9 cellular contexts compared by ENCODE assay signal in genomic region chr15:58410353-58410752, GRCh38. TPM values are rescaled to one million over a fixed set of nuclear protein-coding genes. Genes with fewer than 3 reads are reported as not detected.
A peak's percentile ranks its signal among the peaks of the same experiment; 100 is the strongest.
DNase-seq lines count a peak whose midpoint lies in the region; ATAC-seq and TF ChIP-seq lines count a peak whose summit lies in the region.
"Had no signal": no experiment of that assay in that cellular context is flagged by ENCODE, and none has a peak within 500 bp of the region (broad histone marks: within the 10 kb centered on the region; RNA-seq: fewer than 3 reads in every experiment).

No MANE protein-coding gene starts in this region.

- peak overlapping the region; percentile 81 for H2BK120ac ChIP-seq in IMR-90 (ENCODE audit: low read depth, low read length)

- no peaks in the 10 kb centered on the region for H3K36me3 ChIP-seq in IMR-90 (ENCODE audit: control insufficient read depth, insufficient read depth, low read length)

- no peak for TF ChIP-seq RAD21 in IMR-90 (IDR thresholded peaks at IDR 0.05; ENCODE audit: low read length)

- no peaks in the 10 kb centered on the region for H3K79me1 ChIP-seq in IMR-90 (ENCODE audit: low read depth in 1 of 2, low read length in 2 of 2)

- H3K23ac ChIP-seq in IMR-90 (ENCODE audit: low read depth, low read length): peak overlapping the region; percentile 78; the same call in 1 of the 2 replicates

- peak overlapping the region; percentile 85 for H3K14ac ChIP-seq in IMR-90 (replicated peaks; ENCODE audit: low read depth, low read length)

- H4K20me1 ChIP-seq in IMR-90 (ENCODE audit: insufficient read depth, low read length): no peaks in the 10 kb centered on the region

- no peak; the same call in 1 of the 2 replicates for ATAC-seq in IMR-90 (ENCODE audit: low read depth)
- no peak for ATAC-seq in left colon
- no peak for ATAC-seq in GM21825 (IDR thresholded peaks at IDR 0.05; ENCODE audit: unreplicated experiment)
- ATAC-seq in HG03354 (IDR thresholded peaks at IDR 0.05; ENCODE audit: poor library complexity, severe bottlenecking, unreplicated experiment): no peak

- intact Hi-C loops in IMR-90 (cut with micrococcal nuclease): no loop called here
- intact Hi-C loops in left colon (cut with DNase I, micrococcal nuclease): no loop called here

- peak overlapping the region; percentile 62 for H3K9ac ChIP-seq in IMR-90 (ENCODE audit: low read depth, low read length)
- H3K9ac ChIP-seq: KMS-11 had no signal

- peak overlapping the region; percentile 26 for H4K91ac ChIP-seq in IMR-90 (ENCODE audit: insufficient read depth, low read depth, low read length)

- H3K9me3 ChIP-seq in IMR-90 (ENCODE audit: control insufficient read depth, insufficient read depth, low read length): no peaks in the 10 kb centered on the region

- no peak overlapping the region for H3K56ac ChIP-seq in IMR-90 (ENCODE audit: extremely low read depth, insufficient read depth, low read length)

- CTCF ChIA-PET in IMR-90 (lab: Yijun Ruan, JAX): no interaction called here
- CTCF ChIA-PET in activated CD4-positive, alpha-beta memory T cell treated with anti-CD3 and anti-CD28 coated beads, Interleukin-2, amount 10 ng/mL, durations not matched to agents 7 days and 5 days (lab: Charles Lee): interaction anchor here (0.6 to 1.1 kb wide), 6 partner anchors 42 to 1182 kb away, joined by 3 read pairs; partner anchors contain the start of gene MINDY2

- H3K4me2 ChIP-seq in IMR-90 (ENCODE audit: low read depth, low read length): peak overlapping the region; percentile 92
- H3K4me2 ChIP-seq: KMS-11 had no signal

- peaks cover 1% of the 10 kb centered on the region for H3K27me3 Mint-ChIP-seq in activated CD4-positive, alpha-beta memory T cell treated with anti-CD3 and anti-CD28 coated beads, Interleukin-2, amount 10 ng/mL, durations not matched to agents 7 days and 5 days

- H3K27ac Mint-ChIP-seq in activated CD4-positive, alpha-beta memory T cell treated with anti-CD3 and anti-CD28 coated beads, Interleukin-2, amount 10 ng/mL, durations not matched to agents 7 days and 5 days: peak overlapping the region; percentile 67

- POLR2A ChIA-PET in IMR-90 (lab: Charles Lee; ENCODE audit: unreplicated experiment): interaction anchor here (0.6 kb wide), 1 partner anchor 97 kb away, joined by 3 read pairs; no protein-coding TSS in a partner anchor
- POLR2A ChIA-PET in activated CD4-positive, alpha-beta memory T cell treated with anti-CD3 and anti-CD28 coated beads, Interleukin-2, amount 10 ng/mL, durations not matched to agents 7 days and 5 days (lab: Charles Lee): interaction anchor here (1.0 to 1.2 kb wide), 2 partner anchors 17 to 25 kb away, joined by 3 read pairs; no protein-coding TSS in a partner anchor

- peak overlapping the region; percentile 33; the same call in 1 of the 2 replicates for H3K4me3 ChIP-seq in IMR-90 (ENCODE audit: insufficient read depth, low read depth, low read length)

- peaks cover 3% of the 10 kb centered on the region for H3K36me3 Mint-ChIP-seq in activated CD4-positive, alpha-beta memory T cell treated with anti-CD3 and anti-CD28 coated beads, Interleukin-2, amount 10 ng/mL, durations not matched to agents 7 days and 5 days (ENCODE audit: low read depth)

- peak overlapping the region; percentile 76 for H3K4ac ChIP-seq in IMR-90 (ENCODE audit: low read depth, low read length)

- H3K27ac ChIP-seq in IMR-90 (ENCODE audit: insufficient read depth, low read length): peak overlapping the region; percentile 15; the same call in 1 of the 2 replicates
- H3K27ac ChIP-seq: KMS-11 had no signal

- H4K8ac ChIP-seq in IMR-90 (ENCODE audit: low read depth in 2 of 2, low read length in 2 of 2): peak overlapping the region; percentile 32 to 75; a peak in 3 of 4 replicates

- in situ Hi-C loops in IMR-90 (cut with MboI; ENCODE audit: low sequenced_read_pairs): no loop called here

- no peak overlapping the region for H2AK5ac ChIP-seq in IMR-90 (ENCODE audit: low read depth, low read length)

- H3K4me1 Mint-ChIP-seq in activated CD4-positive, alpha-beta memory T cell treated with anti-CD3 and anti-CD28 coated beads, Interleukin-2, amount 10 ng/mL, durations not matched to agents 7 days and 5 days: peaks cover 9% of the 10 kb centered on the region

- H3K9me1 ChIP-seq in IMR-90 (ENCODE audit: insufficient read depth, low read length): 0 out of 2 replicates have a peak, but pooled peaks cover 4% of the 10 kb centered on the region

- peak overlapping the region; percentile 43 for H2BK20ac ChIP-seq in IMR-90 (ENCODE audit: low read depth, low read length)

- peak overlapping the region; percentile 77 for H2AFZ ChIP-seq in IMR-90 (replicated peaks; ENCODE audit: low read length, poor library complexity)

- WGBS in IMR-90 (ENCODE audit: extremely low coverage in 2 of 2, insufficient read length in 1 of 2), 2 experiments: no CpG with 5 or more reads among the region's 4 CpGs

- H3K4me3 Mint-ChIP-seq in activated CD4-positive, alpha-beta memory T cell treated with anti-CD3 and anti-CD28 coated beads, Interleukin-2, amount 10 ng/mL, durations not matched to agents 7 days and 5 days: peak overlapping the region; percentile 72

- BruUV-seq in IMR-90 (replicated peaks; lab: Mats Ljungman, UMichigan): no TSS peak

- H2AK9ac ChIP-seq in IMR-90 (replicated peaks; ENCODE audit: low read depth, low read length, poor library complexity): no peak overlapping the region

- no peak for TF ChIP-seq POLR2A in IMR-90 (IDR thresholded peaks at IDR 0.05; ENCODE audit: low read depth, low read length)

- peak overlapping the region; percentile 95 for H4K5ac ChIP-seq in IMR-90 (ENCODE audit: low read depth, low read length)

- H3K18ac ChIP-seq in IMR-90 (ENCODE audit: low read depth, low read length): peak overlapping the region; percentile 90; the same call in 1 of the 2 replicates

- no peaks in the 10 kb centered on the region for H3K27me3 ChIP-seq in IMR-90 (ENCODE audit: control insufficient read depth, insufficient read depth, low read length)

- peak overlapping the region; percentile 69 for H2BK5ac ChIP-seq in IMR-90 (ENCODE audit: low read depth, low read length, poor library complexity, severe bottlenecking)

- no peak for TF ChIP-seq CTCF in IMR-90 (conservative IDR thresholded peaks at IDR 0.05; ENCODE audit: low read depth, low read length)

- DNase-seq in IMR-90 (peak; percentile 16), globus pallidus (ENCODE audit: low spot score) (peak; percentile 42), left colon (no peak), RKO (ENCODE audit: low spot score) (no peak)
- DNase-seq in activated CD4-positive, alpha-beta memory T cell treated with anti-CD3 and anti-CD28 coated beads, Interleukin-2, amount 10 ng/mL, durations not matched to agents 7 days and 5 days: peak; percentile 35
- DNase-seq in stimulated activated CD8-positive, alpha-beta memory T cell treated with anti-CD3 and anti-CD28 coated beads, Interleukin-4, amount 100 ng/mL, for 24 hours (ENCODE audit: low read depth): peak; percentile 7

- H2BK15ac ChIP-seq in IMR-90 (ENCODE audit: low read depth, low read length): no peak overlapping the region; the same call in 2 of the 3 replicates

- H3K4me1 ChIP-seq in IMR-90 (ENCODE audit: control insufficient read depth, insufficient read depth, low read length): no peaks in the 10 kb centered on the region

- no peaks in the 10 kb centered on the region for H3K9me3 Mint-ChIP-seq in activated CD4-positive, alpha-beta memory T cell treated with anti-CD3 and anti-CD28 coated beads, Interleukin-2, amount 10 ng/mL, durations not matched to agents 7 days and 5 days

- dilution Hi-C loops in IMR-90 (cut with HindIII; ENCODE audit: low sequenced_read_pairs, unreplicated experiment): no loop called here

TF ChIP-seq in IMR-90, 13 proteins besides CTCF, POLR2A, EP300 and RAD21:
- TF ChIP-seq ELK1 (IDR thresholded peaks at IDR 0.05; ENCODE audit: borderline replicate concordance, low read depth, low read length) (no peak), NFE2L2 (IDR thresholded peaks at IDR 0.05; ENCODE audit: low read depth, low read length) (no peak), MXI1 (IDR thresholded peaks at IDR 0.05; ENCODE audit: borderline replicate concordance, low read depth, low read length) (no peak), MAZ (IDR thresholded peaks at IDR 0.05; ENCODE audit: borderline replicate concordance, low read depth, low read length) (no peak), RFX5 (IDR thresholded peaks at IDR 0.05; ENCODE audit: low read depth, low read length) (no peak), SMC3 (IDR thresholded peaks at IDR 0.05; ENCODE audit: low read depth, low read length) (no peak), CEBPB (IDR thresholded peaks at IDR 0.05; ENCODE audit: low read depth, low read length) (no peak), MAFK (IDR thresholded peaks at IDR 0.05; ENCODE audit: low read depth, low read length) (no peak), CHD1 (IDR thresholded peaks at IDR 0.05; ENCODE audit: low read depth, low read length) (no peak), FOS (IDR thresholded peaks at IDR 0.05; ENCODE audit: low read depth, low read length) (no peak), BHLHE40 (IDR thresholded peaks at IDR 0.05; ENCODE audit: low read depth, low read length) (no peak)

RNA-seq across cellular contexts. Expression of gene LIPC, which starts 21.4 kb away (rescaled TPM):
- total RNA-seq in IMR-90 (2012; rRNA removed) (under 0.01 TPM in 1 of 2 replicates, not detected in the other), left colon (1 to 10 TPM; 3.0 to 6.0 TPM)
- polyA plus RNA-seq in IMR-90 (2012; rRNA removed): 0.07 and 0.14 TPM in 2 replicates
- polyA plus RNA-seq in IMR-90 (2012; cell fraction: cytosol; rRNA removed): 0.05 and 0.19 TPM in 2 replicates
- polyA plus RNA-seq in IMR-90 (2012; cell fraction: nucleus; rRNA removed; ENCODE audit: low replicate concordance): 0.12 TPM in 1 of 2 replicates, not detected in the other
- under 1 TPM; 0.60 to 0.68 TPM for total RNA-seq in activated CD4-positive, alpha-beta memory T cell treated with anti-CD3 and anti-CD28 coated beads, Interleukin-2, amount 10 ng/mL, durations not matched to agents 7 days and 5 days

Comparison
In these comparisons a context has a peak if more than half of its experiments do, and no peak if none do; other contexts are left out.
1. DNase-seq: peak in IMR-90 (single experiment), activated CD4-positive, alpha-beta memory T cell treated with anti-CD3 and anti-CD28 coated beads, Interleukin-2, amount 10 ng/mL, durations not matched to agents 7 days and 5 days (single experiment), globus pallidus (single experiment) and stimulated activated CD8-positive, alpha-beta memory T cell treated with anti-CD3 and anti-CD28 coated beads, Interleukin-4, amount 100 ng/mL, for 24 hours (single experiment); none in left colon (0 of 2) and RKO (single experiment).